In the genomic region with DNA sequence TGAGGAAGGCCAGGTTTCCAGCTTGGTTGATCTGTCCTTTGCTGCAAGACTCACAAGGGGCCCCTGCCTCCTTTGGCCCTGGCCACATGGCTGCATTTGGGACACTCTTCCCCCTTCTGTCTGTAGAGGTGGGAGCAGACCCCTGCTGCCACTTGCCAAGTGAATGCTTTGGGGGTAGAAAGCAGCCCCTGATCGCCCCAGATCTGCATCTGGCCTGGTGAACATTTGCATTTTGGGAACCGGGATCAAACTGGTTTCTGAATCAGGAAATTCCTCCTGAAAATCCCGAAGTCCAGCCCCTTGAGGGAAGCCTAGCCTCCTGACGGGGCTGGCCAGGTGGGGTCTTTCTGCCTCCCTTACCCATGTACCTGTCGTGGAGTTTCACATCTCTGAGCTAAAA, we compare ENCODE assay signal across 1 cellular context.
TF ChIP-seq lines count a peak whose summit lies in the region.

No MANE protein-coding gene starts in this region.

TF ChIP-seq in endothelial cell of umbilical vein, 7 proteins besides CTCF, POLR2A, EP300 and RAD21 (continued from another document):
- TF ChIP-seq MYC (IDR thresholded peaks at IDR 0.05; ENCODE audit: low read depth, low read length) = no peak
- TF ChIP-seq EZH2 (IDR thresholded peaks at IDR 0.05; ENCODE audit: borderline replicate concordance, low read depth, low read length, severe bottlenecking) = no peak
- no peak for TF ChIP-seq JUN (IDR thresholded peaks at IDR 0.05; ENCODE audit: borderline replicate concordance, insufficient read depth, insufficient read length, low read depth)
- TF ChIP-seq, protein P1, sequence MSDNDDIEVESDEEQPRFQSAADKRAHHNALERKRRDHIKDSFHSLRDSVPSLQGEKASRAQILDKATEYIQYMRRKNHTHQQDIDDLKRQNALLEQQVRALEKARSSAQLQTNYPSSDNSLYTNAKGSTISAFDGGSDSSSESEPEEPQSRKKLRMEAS (IDR thresholded peaks at IDR 0.05; ENCODE audit: insufficient read depth, insufficient read length) = no peak
- TF ChIP-seq GATA2 (IDR thresholded peaks at IDR 0.05; ENCODE audit: insufficient read depth, insufficient read length, low read depth, low read length) = no peak
